Comparison of ENCODE assay signal across 12 cellular contexts in genomic region chr12:12951504-12951903, GRCh38. TPM values are rescaled to one million over a fixed set of nuclear protein-coding genes. Genes with fewer than 3 reads are reported as not detected.
"Had no signal": no experiment of that assay in that cellular context is flagged by ENCODE, and none has a peak within 500 bp of the region (broad histone marks: within the 10 kb centered on the region; RNA-seq: fewer than 3 reads in every experiment).

No MANE protein-coding gene starts in this region.

- ATAC-seq: GM23338, HCT116 had no signal

- H3K9me3 ChIP-seq: HAP-1 had no signal

- H2AFZ ChIP-seq: GM23248, GM23338 had no signal

- H3K36me3 ChIP-seq: HAP-1 had no signal

- DNase-seq: GM23248, GOT3, H7, H9, HCEC 1CT, HFFc6 had no signal

- FAIRE-seq: H1, H54 had no signal

- H3K4me3 ChIP-seq: GM23248, GM23338, HAP-1 had no signal

- H3K27ac ChIP-seq: GM23248 had no signal

- H3K4me2 ChIP-seq: GM23338 had no signal

- H3K4me1 ChIP-seq: HAP-1 had no signal

- H3K9ac ChIP-seq: GM23248 had no signal

RNA-seq across cellular contexts. Expression of gene GPRC5D, which starts 0.5 kb away (rescaled TPM):
- total RNA-seq: GM23248, GM23338, H1, H4, H9, HFFc6 had no signal
- polyA plus RNA-seq: GM23248, GM23338 had no signal
